ENCODE assay signal across 20 cellular contexts in genomic region chr4:140342620-140343019, GRCh38.
"Had no signal": no experiment of that assay in that cellular context is flagged by ENCODE, and none has a peak within 500 bp of the region (broad histone marks: within the 10 kb centered on the region; RNA-seq: fewer than 3 reads in every experiment).

No MANE protein-coding gene starts in this region.

- H3K27ac ChIP-seq: heart left ventricle, psoas muscle, right lobe of liver, spleen, thoracic aorta had no signal

- H3K27me3 ChIP-seq: right lobe of liver, stomach had no signal

- H3K4me3 ChIP-seq: heart left ventricle, psoas muscle, spleen, thoracic aorta had no signal

- H3K36me3 ChIP-seq: heart left ventricle, right lobe of liver, spleen, stomach, thoracic aorta had no signal

- FAIRE-seq: endometrium, frontal cortex had no signal

- H3K9me3 Mint-ChIP-seq: stimulated activated naive B cell treated with anti-CD40 and anti-IgM and Interleukin-4, amounts not matched to agents 10 μg/mL and 1 μg/mL and 100 μg/mL, for 72 hours had no signal

- DNase-seq: effector memory CD4-positive, alpha-beta T cell; heart left ventricle; hypothalamus; islet precursor cell; naive thymus-derived CD4-positive, alpha-beta T cell; nephron progenitor cell; psoas muscle; retina; spleen; stimulated activated CD4-positive, alpha-beta T cell treated with anti-CD3 and anti-CD28 coated beads, Interleukin-15, amount 100 ng/mL, for 24 hours; stimulated activated CD4-positive, alpha-beta T cell treated with anti-CD3 and anti-CD28 coated beads, Interleukin-1b, Interleukin-23, amount 100 ng/mL, for 48 hours; stimulated activated CD4-positive, alpha-beta T cell treated with anti-CD3 and anti-CD28 coated beads, Interleukin-4, amount 100 ng/mL, for 4 hours; stimulated activated naive B cell treated with anti-CD40 and anti-IgM and Interleukin-4, amounts not matched to agents 10 μg/mL and 1 μg/mL and 100 μg/mL, for 72 hours; trophoblast cell had no signal

- H3K27ac Mint-ChIP-seq: stimulated activated naive B cell treated with anti-CD40 and anti-IgM and Interleukin-4, amounts not matched to agents 10 μg/mL and 1 μg/mL and 100 μg/mL, for 72 hours had no signal

- H3K4me1 ChIP-seq: psoas muscle, right lobe of liver had no signal

- H3K9me3 ChIP-seq: heart left ventricle, psoas muscle, right lobe of liver, spleen, stomach, thoracic aorta had no signal

- ATAC-seq: esophagus mucosa; heart left ventricle; naive thymus-derived CD4-positive, alpha-beta T cell; psoas muscle had no signal

- H3K4me3 Mint-ChIP-seq: stimulated activated naive B cell treated with anti-CD40 and anti-IgM and Interleukin-4, amounts not matched to agents 10 μg/mL and 1 μg/mL and 100 μg/mL, for 72 hours had no signal
